In the genomic region with DNA sequence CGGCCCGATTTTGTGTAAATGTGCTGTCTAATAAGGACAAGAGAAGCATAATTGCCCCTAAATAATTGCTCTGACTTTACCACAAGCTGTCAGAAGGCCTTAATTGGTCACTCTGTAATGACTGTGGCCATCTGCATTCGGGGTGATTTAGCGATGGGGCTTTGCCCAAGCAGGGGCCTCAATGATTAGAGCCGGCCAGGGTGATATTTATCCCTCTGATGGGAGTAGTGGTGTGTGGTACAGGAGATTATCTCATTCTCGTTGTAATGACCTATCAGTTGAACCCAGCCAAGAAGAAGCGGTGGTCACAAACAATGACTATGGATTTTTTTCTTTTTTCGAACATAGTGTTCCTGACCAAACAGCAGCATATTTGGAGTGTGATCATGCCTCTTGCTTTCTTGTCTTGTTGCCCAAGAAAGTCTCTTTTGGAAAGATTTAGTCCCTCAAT, we compare ENCODE assay signal across 21 cellular contexts.
"Had no signal": no experiment of that assay in that cellular context is flagged by ENCODE, and none has a peak within 500 bp of the region (broad histone marks: within the 10 kb centered on the region; RNA-seq: fewer than 3 reads in every experiment).

No MANE protein-coding gene starts in this region.

- H3K27me3 Mint-ChIP-seq: progenitor cell of endocrine pancreas; stimulated activated naive CD8-positive, alpha-beta T cell treated with anti-CD3 and anti-CD28 coated beads, Interleukin-15, Interleukin-2, amounts not matched to agents 100 ng/mL and 50 ng/mL, for 24 hours had no signal

- ATAC-seq: activated CD4-positive, CD25-positive, alpha-beta regulatory T cell treated with anti-CD3 and anti-CD28 coated beads, Interleukin-2, amount 50 U/mL, for 24 hours; body of pancreas; esophagus mucosa; left ventricle myocardium superior; natural killer cell; right cardiac atrium had no signal

- H3K4me3 ChIP-seq: body of pancreas, upper lobe of left lung had no signal

- H3K27ac Mint-ChIP-seq: natural killer cell; stimulated activated naive CD8-positive, alpha-beta T cell treated with anti-CD3 and anti-CD28 coated beads, Interleukin-15, Interleukin-2, amounts not matched to agents 100 ng/mL and 50 ng/mL, for 24 hours had no signal

- H3K27me3 ChIP-seq: body of pancreas, neutrophil, upper lobe of left lung had no signal

- H3K4me3 Mint-ChIP-seq: natural killer cell; stimulated activated naive CD8-positive, alpha-beta T cell treated with anti-CD3 and anti-CD28 coated beads, Interleukin-15, Interleukin-2, amounts not matched to agents 100 ng/mL and 50 ng/mL, for 24 hours had no signal

- DNase-seq: activated CD4-positive, alpha-beta T cell treated with anti-CD3 and anti-CD28 coated beads, Interleukin-2, amount 50 U/mL, for 1 hour; activated effector memory CD4-positive, alpha-beta T cell treated with Interleukin-2 at 50 U/mL for 16 hours; activated naive CD4-positive, alpha-beta T cell treated with anti-CD3 and anti-CD28 coated beads, Interleukin-2, amount 50 U/mL, for 16 hours; activated T-cell treated with anti-CD3 and anti-CD28 coated beads, Interleukin-2, amount 50 U/mL, for 1 hour; amniotic stem cell; body of pancreas; caudate nucleus; head of caudate nucleus; kidney glomerular epithelial cell; left ventricle myocardium superior; mesendoderm; natural killer cell; right cardiac atrium; small intestine; T-helper 2 cell; upper lobe of left lung had no signal

- H3K9me3 ChIP-seq: body of pancreas, neutrophil, upper lobe of left lung had no signal

- H3K27ac ChIP-seq: body of pancreas, neutrophil, upper lobe of left lung had no signal

- H3K9me3 Mint-ChIP-seq: natural killer cell; stimulated activated naive CD8-positive, alpha-beta T cell treated with anti-CD3 and anti-CD28 coated beads, Interleukin-15, Interleukin-2, amounts not matched to agents 100 ng/mL and 50 ng/mL, for 24 hours had no signal
